In the genomic region with DNA sequence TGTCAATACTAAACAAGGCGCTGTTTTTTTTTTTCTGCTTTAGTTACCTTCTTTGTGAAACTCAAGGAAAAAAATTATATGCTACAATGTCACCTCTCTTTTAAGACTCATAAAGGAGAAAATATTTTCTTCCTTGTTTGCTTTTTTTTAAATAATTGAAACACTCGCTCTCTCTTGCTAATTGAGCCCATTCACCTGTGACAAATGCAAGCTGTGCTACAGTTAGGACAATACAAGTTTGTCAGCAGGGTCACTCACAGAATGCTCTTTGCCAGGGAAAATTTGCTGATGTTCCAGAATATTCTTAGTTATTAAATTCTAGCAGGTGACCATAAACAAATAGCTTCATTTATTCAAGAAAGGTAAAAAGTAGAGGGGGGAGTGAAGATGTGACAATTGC, we compare ENCODE assay signal across 30 cellular contexts.
"Had no signal": no experiment of that assay in that cellular context is flagged by ENCODE, and none has a peak within 500 bp of the region (broad histone marks: within the 10 kb centered on the region; RNA-seq: fewer than 3 reads in every experiment).

No MANE protein-coding gene starts in this region.

- DNase-seq: activated B cell treated with CpG ODN at 0.5 μM for 24 hours; activated CD4-positive, alpha-beta T cell treated with anti-CD3 and anti-CD28 coated beads for 48 hours; activated CD4-positive, alpha-beta T cell treated with anti-CD3 and anti-CD28 coated beads, Interleukin-2, amount 50 U/mL, for 1 hour; activated CD4-positive, alpha-beta T cell treated with anti-CD3 and anti-CD28 coated beads, Interleukin-2, amount 50 U/mL, for 48 hours; activated CD8-positive, alpha-beta memory T cell treated with anti-CD3 and anti-CD28 coated beads for 24 hours; activated CD8-positive, alpha-beta T cell treated with anti-CD3 and anti-CD28 coated beads for 36 hours; activated effector memory CD4-positive, alpha-beta T cell treated with Interleukin-2 at 50 U/mL for 16 hours; activated gamma-delta T cell treated with Interleukin-2 at 50 U/mL for 16 hours; activated naive CD4-positive, alpha-beta T cell treated with anti-CD3 and anti-CD28 coated beads, Interleukin-2, amount 50 U/mL, for 16 hours; activated naive CD4-positive, alpha-beta T cell treated with Interleukin-2 at 50 U/mL for 16 hours; activated T-cell treated with anti-CD3 and anti-CD28 coated beads, Interleukin-2, amount 50 U/mL, for 4 hours; amniotic stem cell; anterior cingulate cortex; brain microvascular endothelial cell; dorsolateral prefrontal cortex; effector memory CD8-positive, alpha-beta T cell; erythroblast; foreskin keratinocyte; gastrocnemius medialis; glutamatergic neuron; heart left ventricle; T-helper 2 cell had no signal

- H3K9me3 ChIP-seq: esophagus muscularis mucosa, gastrocnemius medialis, heart left ventricle had no signal

- H3K9me3 Mint-ChIP-seq: central memory CD8-positive, alpha-beta T cell had no signal

- H3K36me3 Mint-ChIP-seq: activated naive CD8-positive, alpha-beta T cell had no signal

- H3K27me3 ChIP-seq: brain microvascular endothelial cell, esophagus muscularis mucosa, foreskin keratinocyte, gastrocnemius medialis, heart left ventricle had no signal

- H3K4me1 Mint-ChIP-seq: activated B cell treated with CpG ODN at 0.5 μM for 24 hours; activated T-helper 17 cell treated with anti-CD3 and anti-CD28 coated beads, Interleukin-2, amount 50 U/mL, for 72 hours; central memory CD8-positive, alpha-beta T cell had no signal

- H3K36me3 ChIP-seq: brain microvascular endothelial cell, esophagus muscularis mucosa, gastrocnemius medialis, heart left ventricle had no signal

- H3K4me3 ChIP-seq: coronary artery, dorsolateral prefrontal cortex, esophagus muscularis mucosa, gastrocnemius medialis, heart left ventricle had no signal

- H3K27ac Mint-ChIP-seq: activated B cell treated with CpG ODN at 0.5 μM for 24 hours; activated CD8-positive, alpha-beta T cell treated with anti-CD3 and anti-CD28 coated beads for 36 hours; activated naive CD8-positive, alpha-beta T cell; activated T-helper 17 cell treated with anti-CD3 and anti-CD28 coated beads, Interleukin-2, amount 50 U/mL, for 72 hours; dendritic cell treated with granulocyte-macrophage colony-stimulating factor and Interleukin-4, amounts not matched to agents 40 ng/mL and 50 ng/mL, for 4 days; effector memory CD8-positive, alpha-beta T cell had no signal

- ATAC-seq: activated CD4-positive, CD25-positive, alpha-beta regulatory T cell treated with anti-CD3 and anti-CD28 coated beads, Interleukin-2, amount 50 U/mL, for 24 hours; activated CD8-positive, alpha-beta T cell treated with anti-CD3 and anti-CD28 coated beads for 36 hours; activated T-cell treated with anti-CD3 and anti-CD28 coated beads, Interleukin-2, amount 50 U/mL, for 4 hours; activated T-helper 17 cell treated with anti-CD3 and anti-CD28 coated beads, Interleukin-2, amount 50 U/mL, for 72 hours; effector memory CD8-positive, alpha-beta T cell; foreskin keratinocyte; gastrocnemius medialis; heart left ventricle had no signal

- H3K4me1 ChIP-seq: esophagus muscularis mucosa, foreskin keratinocyte, gastrocnemius medialis, heart left ventricle had no signal

- H3K27me3 Mint-ChIP-seq: activated B cell treated with CpG ODN at 0.5 μM for 24 hours; dendritic cell treated with granulocyte-macrophage colony-stimulating factor and Interleukin-4, amounts not matched to agents 40 ng/mL and 50 ng/mL, for 4 days had no signal

- H3K27ac ChIP-seq: brain microvascular endothelial cell, coronary artery, dorsolateral prefrontal cortex, esophagus muscularis mucosa, foreskin keratinocyte, gastrocnemius medialis, heart left ventricle, VCaP had no signal

- H3K4me3 Mint-ChIP-seq: activated B cell treated with CpG ODN at 0.5 μM for 24 hours; activated CD8-positive, alpha-beta T cell treated with anti-CD3 and anti-CD28 coated beads for 36 hours; activated naive CD8-positive, alpha-beta T cell; activated T-cell treated with anti-CD3 and anti-CD28 coated beads, Interleukin-2, amount 50 U/mL, for 4 hours; activated T-helper 17 cell treated with anti-CD3 and anti-CD28 coated beads, Interleukin-2, amount 50 U/mL, for 72 hours; central memory CD8-positive, alpha-beta T cell; dendritic cell treated with granulocyte-macrophage colony-stimulating factor and Interleukin-4, amounts not matched to agents 40 ng/mL and 50 ng/mL, for 4 days; effector memory CD8-positive, alpha-beta T cell had no signal
